8 cellular contexts compared by ENCODE assay signal in the genomic region with DNA sequence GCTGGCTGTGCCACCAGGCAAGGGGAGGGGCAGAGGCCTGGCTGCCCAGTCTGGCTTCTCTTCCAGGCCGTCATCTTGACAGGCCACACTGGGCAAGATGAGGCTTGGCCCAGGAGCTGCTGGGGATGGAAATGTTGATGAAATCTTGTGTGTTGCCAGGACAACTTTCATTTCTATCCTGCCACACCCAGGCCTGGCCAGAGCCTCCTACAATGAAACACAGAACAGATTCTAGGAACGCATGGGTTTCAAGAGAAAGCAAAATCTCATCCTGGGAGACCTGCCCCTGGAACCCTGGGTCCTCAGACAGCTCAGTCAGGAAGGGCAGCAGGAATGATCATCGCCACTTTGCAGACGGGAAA. TPM values are rescaled to one million over a fixed set of nuclear protein-coding genes. Genes with fewer than 3 reads are reported as not detected.
DNase-seq lines count a peak whose midpoint lies in the region; ATAC-seq and TF ChIP-seq lines count a peak whose summit lies in the region.

No MANE protein-coding gene starts in this region.

- WGBS in esophagus muscularis mucosa, result 6% methylated on average over 2 of the region's 4 CpGs

- H3K4me3 ChIP-seq in esophagus muscularis mucosa, result peak overlapping the region; percentile 48 to 63 (median 52)
- H3K4me3 ChIP-seq in neural progenitor cell, result no peak overlapping the region

- no peak for TF ChIP-seq EP300 in esophagus muscularis mucosa (IDR thresholded peaks at IDR 0.05)

- TF ChIP-seq CTCF in esophagus muscularis mucosa (IDR thresholded peaks at IDR 0.05) (no peak), neural progenitor cell (IDR thresholded peaks at IDR 0.05) (no peak)

- H3K27ac Mint-ChIP-seq in neural progenitor cell, result peak overlapping the region; percentile 57

- DNase-seq in esophagus muscularis mucosa (ENCODE audit: extremely low spot score), result peak; percentile 94
- no peak for DNase-seq in neural progenitor cell (ENCODE audit: low spot score)
- DNase-seq in NCI-H2081 treated with DMSO at 0.1 percent for 48 hours (lab: John Stamatoyannopoulos, UW), result no peak
- DNase-seq in effector CD8-positive, alpha-beta T cell (lab: John Stamatoyannopoulos, UW), result no peak

- H3K36me3 Mint-ChIP-seq in neural progenitor cell, result peaks cover 5% of the 10 kb centered on the region

- H3K4me3 Mint-ChIP-seq in neural progenitor cell, result no peak overlapping the region

- no peaks in the 10 kb centered on the region for H4K20me1 ChIP-seq in neural progenitor cell (ENCODE audit: low read depth)

- peaks cover 8% of the 10 kb centered on the region for H3K27me3 Mint-ChIP-seq in neural progenitor cell (ENCODE audit: insufficient read depth, low read depth)

- H2AFZ ChIP-seq in neural progenitor cell (replicated peaks), result no peak overlapping the region

- H3K36me3 ChIP-seq in ES-I3 (ENCODE audit: insufficient read depth, low read length) (no peaks in the 10 kb centered on the region), esophagus muscularis mucosa (peaks cover 0 to 12% (median 10%) of the 10 kb centered on the region in 4 donors), neural progenitor cell (no peaks in the 10 kb centered on the region)

- H3K9me3 Mint-ChIP-seq in neural progenitor cell, result no peaks in the 10 kb centered on the region

- H3K79me2 ChIP-seq in neural progenitor cell (ENCODE audit: low read depth), result no peaks in the 10 kb centered on the region

- H3K9ac ChIP-seq in ES-I3 (ENCODE audit: low read depth, low read length), result peak overlapping the region; percentile 31; the same call in 1 of the 2 replicates
- no peak overlapping the region for H3K9ac ChIP-seq in neural progenitor cell

- no peak overlapping the region for H3K4me2 ChIP-seq in neural progenitor cell

- H3K4me1 ChIP-seq in ES-I3 (ENCODE audit: insufficient read depth, low read length), result peaks cover 28% of the 10 kb centered on the region
- peaks cover 25 to 49% (median 45%) of the 10 kb centered on the region in 4 donors for H3K4me1 ChIP-seq in esophagus muscularis mucosa
- peaks cover 25% of the 10 kb centered on the region for H3K4me1 ChIP-seq in neural progenitor cell

- H3K4me1 Mint-ChIP-seq in neural progenitor cell, result peaks cover 30% of the 10 kb centered on the region

- intact Hi-C loops in esophagus muscularis mucosa (cut with DNase I), result no loop called here

- peak; percentile 72 for ATAC-seq in SK-N-SH treated with all-trans-retinoic acid at 6 μM for 48 hours
- no peak for ATAC-seq in GM18867 (IDR thresholded peaks at IDR 0.05; ENCODE audit: unreplicated experiment)
- ATAC-seq in HG03469 (IDR thresholded peaks at IDR 0.05; ENCODE audit: unreplicated experiment), result no peak

- no peak for TF ChIP-seq POLR2A in esophagus muscularis mucosa (IDR thresholded peaks at IDR 0.05; ENCODE audit: low read depth)

- H3K9me3 ChIP-seq in ES-I3 (ENCODE audit: control insufficient read depth, insufficient read depth, low read length) (no peaks in the 10 kb centered on the region), esophagus muscularis mucosa (no peaks in the 10 kb centered on the region), neural progenitor cell (ENCODE audit: low read depth) (no peaks in the 10 kb centered on the region)

- H3F3A ChIP-seq in neural progenitor cell (ENCODE audit: low read depth), result peaks cover 34% of the 10 kb centered on the region

- H3K27ac ChIP-seq in esophagus muscularis mucosa (replicated peaks in 1 of 4) (peak overlapping the region; percentile 88 to 97 (median 90)), neural progenitor cell (peak overlapping the region; percentile 90)

- no peaks in the 10 kb centered on the region for H3K27me3 ChIP-seq in esophagus muscularis mucosa
- H3K27me3 ChIP-seq in neural progenitor cell, result no peaks in the 10 kb centered on the region

TF ChIP-seq in SK-N-SH treated with all-trans-retinoic acid at 6 μM for 48 hours, 23 proteins besides CTCF, POLR2A, EP300 and RAD21 (continues in another document):
- TF ChIP-seq CSDC2 (CRISPR knock-in tag; IDR thresholded peaks at IDR 0.05) (no peak), TSHZ2 (CRISPR knock-in tag; IDR thresholded peaks at IDR 0.05) (no peak), ZFP30 (CRISPR knock-in tag; IDR thresholded peaks at IDR 0.05) (no peak), OSR1 (CRISPR knock-in tag; IDR thresholded peaks at IDR 0.05) (no peak), ZC3H10 (CRISPR knock-in tag; IDR thresholded peaks at IDR 0.05) (no peak), ZNF70 (CRISPR knock-in tag; IDR thresholded peaks at IDR 0.05) (no peak), ISL1 (CRISPR knock-in tag; IDR thresholded peaks at IDR 0.05) (no peak), TCF4 (CRISPR knock-in tag; IDR thresholded peaks at IDR 0.05; ENCODE audit: borderline replicate concordance) (no peak), TOX (CRISPR knock-in tag; IDR thresholded peaks at IDR 0.05; ENCODE audit: borderline replicate concordance) (no peak), ARNTL (CRISPR knock-in tag; IDR thresholded peaks at IDR 0.05; ENCODE audit: borderline replicate concordance, low read depth) (no peak), ZFP3 (CRISPR knock-in tag; IDR thresholded peaks at IDR 0.05) (no peak), POU6F1 (CRISPR knock-in tag; IDR thresholded peaks at IDR 0.05; ENCODE audit: borderline replicate concordance, low read depth) (no peak)
- TF ChIP-seq, protein P1, sequence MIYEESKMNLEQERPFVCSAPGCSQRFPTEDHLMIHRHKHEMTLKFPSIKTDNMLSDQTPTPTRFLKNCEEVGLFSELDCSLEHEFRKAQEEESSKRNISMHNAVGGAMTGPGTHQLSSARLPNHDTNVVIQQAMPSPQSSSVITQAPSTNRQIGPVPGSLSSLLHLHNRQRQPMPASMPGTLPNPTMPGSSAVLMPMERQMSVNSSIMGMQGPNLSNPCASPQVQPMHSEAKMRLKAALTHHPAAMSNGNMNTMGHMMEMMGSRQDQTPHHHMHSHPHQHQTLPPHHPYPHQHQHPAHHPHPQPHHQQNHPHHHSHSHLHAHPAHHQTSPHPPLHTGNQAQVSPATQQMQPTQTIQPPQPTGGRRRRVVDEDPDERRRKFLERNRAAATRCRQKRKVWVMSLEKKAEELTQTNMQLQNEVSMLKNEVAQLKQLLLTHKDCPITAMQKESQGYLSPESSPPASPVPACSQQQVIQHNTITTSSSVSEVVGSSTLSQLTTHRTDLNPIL (CRISPR knock-in tag; IDR thresholded peaks at IDR 0.05; ENCODE audit: low read depth), result no peak

RNA-seq across cellular contexts. Expression of gene HEXIM2, which starts 9.3 kb away (rescaled TPM):
- total RNA-seq in esophagus muscularis mucosa (1 to 10 TPM; 4.0 to 8.4 (median 7.0) TPM), neural progenitor cell (ENCODE audit: low replicate concordance) (4.6 and 9.1 TPM in 2 replicates)

RNA-seq across cellular contexts. Expression of gene HEXIM1, which starts 22.7 kb away (rescaled TPM):
- 10 to 100 TPM; 32.1 to 58.2 (median 45.3) TPM for total RNA-seq in esophagus muscularis mucosa
- total RNA-seq in neural progenitor cell (ENCODE audit: low replicate concordance), result 10.2 and 14.3 TPM in 2 replicates

RNA-seq across cellular contexts. Expression of gene ACBD4, which starts 35.5 kb away (rescaled TPM):
- total RNA-seq in esophagus muscularis mucosa (10 to 100 TPM; 20.9 to 34.8 (median 23.5) TPM), neural progenitor cell (ENCODE audit: low replicate concordance) (6.8 and 17.3 TPM in 2 replicates)

RNA-seq across cellular contexts. Expression of gene PLCD3, which starts 38.6 kb away (rescaled TPM):
- 100 to 1,000 TPM in 2 of 4 donors, 10 to 100 TPM in 2; 49.4 to 154 (median 106) TPM for total RNA-seq in esophagus muscularis mucosa
- total RNA-seq in neural progenitor cell (ENCODE audit: low replicate concordance), result 16.0 and 31.4 TPM in 2 replicates

RNA-seq across cellular contexts. Expression of gene FMNL1, which starts 50.7 kb away (rescaled TPM):
- total RNA-seq in esophagus muscularis mucosa (10 to 100 TPM; 11.0 to 26.7 (median 19.6) TPM), neural progenitor cell (ENCODE audit: low replicate concordance) (2.0 and 2.4 TPM in 2 replicates)
